1 cellular context compared by ENCODE assay signal in genomic region chr12:45727301-45727993, GRCh38.
A peak's percentile ranks its signal among the peaks of the same experiment; 100 is the strongest.
TF ChIP-seq lines count a peak whose summit lies in the region.

No MANE protein-coding gene starts in this region.

TF ChIP-seq in HepG2, 621 proteins besides CTCF, POLR2A, EP300 and RAD21 (continued from another document and continues in another):
- 0 out of 2 replicates have a peak, but pooled peaks have one; percentile 52 for TF ChIP-seq DZIP1 (CRISPR knock-in tag; IDR thresholded peaks at IDR 0.05)
- TF ChIP-seq MXD1 (CRISPR knock-in tag; IDR thresholded peaks at IDR 0.05), result 0 out of 2 replicates have a peak, but pooled peaks have one; percentile 68
- peak; percentile 90 for TF ChIP-seq ZNF772 (CRISPR knock-in tag; IDR thresholded peaks at IDR 0.05)
- TF ChIP-seq ZNF749 (CRISPR knock-in tag; IDR thresholded peaks at IDR 0.05; ENCODE audit: borderline replicate concordance), result 0 out of 2 replicates have a peak, but pooled peaks have one; percentile 75
- peak; percentile 39; the same call in 1 of the 2 replicates for TF ChIP-seq ZNF143 (CRISPR knock-in tag; IDR thresholded peaks at IDR 0.05)
- no peak for TF ChIP-seq ZNF282 (IDR thresholded peaks at IDR 0.05; ENCODE audit: partially characterized antibody)
- peak; percentile 88 for TF ChIP-seq ARID4A (CRISPR knock-in tag; IDR thresholded peaks at IDR 0.05; ENCODE audit: borderline replicate concordance)
- peak; percentile 41; the same call in 1 of the 2 replicates for TF ChIP-seq HNF4G (IDR thresholded peaks at IDR 0.05; ENCODE audit: borderline replicate concordance, low read depth, low read length)
- no peak for TF ChIP-seq HNF4G (CRISPR knock-in tag; IDR thresholded peaks at IDR 0.05; ENCODE audit: borderline replicate concordance, low read depth)
- TF ChIP-seq THAP9 (CRISPR knock-in tag; IDR thresholded peaks at IDR 0.05; ENCODE audit: borderline replicate concordance), result peak; percentile 78; the same call in 1 of the 2 replicates
- TF ChIP-seq ZNF44 (CRISPR knock-in tag; IDR thresholded peaks at IDR 0.05), result no peak
- TF ChIP-seq MED8 (CRISPR knock-in tag; IDR thresholded peaks at IDR 0.05; ENCODE audit: insufficient replicate concordance), result peak; percentile 76
- TF ChIP-seq ZNF678 (CRISPR knock-in tag; IDR thresholded peaks at IDR 0.05), result no peak
- no peak for TF ChIP-seq SMC3 (IDR thresholded peaks at IDR 0.05; ENCODE audit: low read length)
- TF ChIP-seq ZNF558 (CRISPR knock-in tag; IDR thresholded peaks at IDR 0.05; ENCODE audit: borderline replicate concordance), result peak; percentile 56; the same call in 1 of the 2 replicates
- no peak for TF ChIP-seq SYNCRIP (IDR thresholded peaks at IDR 0.05; ENCODE audit: insufficient read depth, low read depth, low read length)
- 0 out of 2 replicates have a peak, but pooled peaks have one; percentile 17 for TF ChIP-seq ZNF253 (CRISPR knock-in tag; IDR thresholded peaks at IDR 0.05; ENCODE audit: borderline replicate concordance)
- no peak for TF ChIP-seq MEF2D (CRISPR knock-in tag; IDR thresholded peaks at IDR 0.05)
- peak; percentile 46 for TF ChIP-seq BHLHE40 (IDR thresholded peaks at IDR 0.05; ENCODE audit: low read length)
- no peak for TF ChIP-seq SRF (IDR thresholded peaks at IDR 0.05; ENCODE audit: low read depth, low read length)
- TF ChIP-seq ZNF615 (CRISPR knock-in tag; IDR thresholded peaks at IDR 0.05; ENCODE audit: borderline replicate concordance), result 0 out of 2 replicates have a peak, but pooled peaks have one; percentile 71
- TF ChIP-seq RAD51 (IDR thresholded peaks at IDR 0.05; ENCODE audit: borderline replicate concordance), result no peak
- TF ChIP-seq ZMYM4 (CRISPR knock-in tag; IDR thresholded peaks at IDR 0.05), result peak; percentile 88
- 0 out of 2 replicates have a peak, but pooled peaks have one; percentile 24 for TF ChIP-seq MEIS2 (CRISPR knock-in tag; IDR thresholded peaks at IDR 0.05)
- peak; percentile 71; the same call in 1 of the 2 replicates for TF ChIP-seq FOXC1 (CRISPR knock-in tag; IDR thresholded peaks at IDR 0.05; ENCODE audit: borderline replicate concordance)
- TF ChIP-seq RBM39 (IDR thresholded peaks at IDR 0.05; ENCODE audit: low read depth, low read length, poor library complexity, severe bottlenecking), result peak; percentile 93
- TF ChIP-seq HIC2 (CRISPR knock-in tag; IDR thresholded peaks at IDR 0.05; ENCODE audit: low read depth), result no peak
- TF ChIP-seq ZBTB10 (CRISPR knock-in tag; IDR thresholded peaks at IDR 0.05; ENCODE audit: borderline replicate concordance), result no peak
- TF ChIP-seq FOSL2 (CRISPR knock-in tag; IDR thresholded peaks at IDR 0.05), result peak; percentile 63
- no peak for TF ChIP-seq ZNF550 (CRISPR knock-in tag; IDR thresholded peaks at IDR 0.05; ENCODE audit: borderline replicate concordance)
- TF ChIP-seq TMF1 (CRISPR knock-in tag; IDR thresholded peaks at IDR 0.05; ENCODE audit: low read depth), result no peak
- TF ChIP-seq CENPT (CRISPR knock-in tag; IDR thresholded peaks at IDR 0.05; ENCODE audit: low read depth), result no peak
- peak; percentile 55; the same call in 1 of the 2 replicates for TF ChIP-seq ZBTB7B (CRISPR knock-in tag; IDR thresholded peaks at IDR 0.05)
- TF ChIP-seq ZNF609 (CRISPR knock-in tag; IDR thresholded peaks at IDR 0.05; ENCODE audit: borderline replicate concordance), result peak; percentile 32; the same call in 1 of the 2 replicates
- no peak for TF ChIP-seq RBM22 (optimal IDR thresholded peaks at IDR 0.05; ENCODE audit: low read length)
- no peak; the same call in 1 of the 2 replicates for TF ChIP-seq ZNF232 (CRISPR knock-in tag; IDR thresholded peaks at IDR 0.05; ENCODE audit: borderline replicate concordance)
- TF ChIP-seq SATB2 (CRISPR knock-in tag; IDR thresholded peaks at IDR 0.05), result no peak
- TF ChIP-seq TAF15 (IDR thresholded peaks at IDR 0.05; ENCODE audit: low read depth, low read length, poor library complexity, severe bottlenecking), result no peak
- TF ChIP-seq TRIM24 (CRISPR knock-in tag; IDR thresholded peaks at IDR 0.05), result no peak
- TF ChIP-seq ZNF691 (CRISPR knock-in tag; IDR thresholded peaks at IDR 0.05; ENCODE audit: borderline replicate concordance, low read depth), result no peak
- TF ChIP-seq ZNF446 (CRISPR knock-in tag; IDR thresholded peaks at IDR 0.05), result no peak
